In the genomic region with DNA sequence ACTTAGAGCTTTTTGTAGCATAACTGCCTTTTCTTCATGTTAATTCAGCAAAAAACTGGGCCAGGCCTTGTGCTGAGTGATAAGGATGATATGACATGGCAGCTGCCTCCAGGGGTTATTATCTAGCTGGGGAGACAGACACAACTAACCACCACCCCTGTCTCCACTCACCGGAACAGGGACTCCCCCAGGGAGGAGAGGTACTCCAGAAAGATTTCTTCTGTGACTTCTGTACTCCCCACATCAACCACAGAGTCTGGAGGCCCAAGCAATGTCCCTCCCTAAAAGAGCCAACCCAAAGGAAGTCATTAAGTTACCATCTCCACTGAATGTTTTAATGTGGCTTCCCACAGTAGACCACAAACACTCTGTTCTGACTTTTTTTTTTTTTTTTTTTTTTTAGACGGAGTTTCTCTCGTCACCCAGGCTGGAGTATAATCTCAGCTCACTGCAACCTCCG, we compare ENCODE assay signal across 1 cellular context.
TF ChIP-seq lines count a peak whose summit lies in the region.

No MANE protein-coding gene starts in this region.

TF ChIP-seq in GM12878, 131 proteins besides CTCF, POLR2A, EP300 and RAD21 (continued from another document and continues in another):
- TF ChIP-seq, protein P1, sequence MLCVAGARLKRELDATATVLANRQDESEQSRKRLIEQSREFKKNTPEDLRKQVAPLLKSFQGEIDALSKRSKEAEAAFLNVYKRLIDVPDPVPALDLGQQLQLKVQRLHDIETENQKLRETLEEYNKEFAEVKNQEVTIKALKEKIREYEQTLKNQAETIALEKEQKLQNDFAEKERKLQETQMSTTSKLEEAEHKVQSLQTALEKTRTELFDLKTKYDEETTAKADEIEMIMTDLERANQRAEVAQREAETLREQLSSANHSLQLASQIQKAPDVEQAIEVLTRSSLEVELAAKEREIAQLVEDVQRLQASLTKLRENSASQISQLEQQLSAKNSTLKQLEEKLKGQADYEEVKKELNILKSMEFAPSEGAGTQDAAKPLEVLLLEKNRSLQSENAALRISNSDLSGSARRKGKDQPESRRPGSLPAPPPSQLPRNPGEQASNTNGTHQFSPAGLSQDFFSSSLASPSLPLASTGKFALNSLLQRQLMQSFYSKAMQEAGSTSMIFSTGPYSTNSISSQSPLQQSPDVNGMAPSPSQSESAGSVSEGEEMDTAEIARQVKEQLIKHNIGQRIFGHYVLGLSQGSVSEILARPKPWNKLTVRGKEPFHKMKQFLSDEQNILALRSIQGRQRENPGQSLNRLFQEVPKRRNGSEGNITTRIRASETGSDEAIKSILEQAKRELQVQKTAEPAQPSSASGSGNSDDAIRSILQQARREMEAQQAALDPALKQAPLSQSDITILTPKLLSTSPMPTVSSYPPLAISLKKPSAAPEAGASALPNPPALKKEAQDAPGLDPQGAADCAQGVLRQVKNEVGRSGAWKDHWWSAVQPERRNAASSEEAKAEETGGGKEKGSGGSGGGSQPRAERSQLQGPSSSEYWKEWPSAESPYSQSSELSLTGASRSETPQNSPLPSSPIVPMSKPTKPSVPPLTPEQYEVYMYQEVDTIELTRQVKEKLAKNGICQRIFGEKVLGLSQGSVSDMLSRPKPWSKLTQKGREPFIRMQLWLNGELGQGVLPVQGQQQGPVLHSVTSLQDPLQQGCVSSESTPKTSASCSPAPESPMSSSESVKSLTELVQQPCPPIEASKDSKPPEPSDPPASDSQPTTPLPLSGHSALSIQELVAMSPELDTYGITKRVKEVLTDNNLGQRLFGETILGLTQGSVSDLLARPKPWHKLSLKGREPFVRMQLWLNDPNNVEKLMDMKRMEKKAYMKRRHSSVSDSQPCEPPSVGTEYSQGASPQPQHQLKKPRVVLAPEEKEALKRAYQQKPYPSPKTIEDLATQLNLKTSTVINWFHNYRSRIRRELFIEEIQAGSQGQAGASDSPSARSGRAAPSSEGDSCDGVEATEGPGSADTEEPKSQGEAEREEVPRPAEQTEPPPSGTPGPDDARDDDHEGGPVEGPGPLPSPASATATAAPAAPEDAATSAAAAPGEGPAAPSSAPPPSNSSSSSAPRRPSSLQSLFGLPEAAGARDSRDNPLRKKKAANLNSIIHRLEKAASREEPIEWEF (IDR thresholded peaks at IDR 0.05; ENCODE audit: insufficient replicate concordance, low read depth, low read length) = no peak
- TF ChIP-seq SIX5 (IDR thresholded peaks at IDR 0.05; ENCODE audit: low read depth, low read length, severe bottlenecking) = no peak
- TF ChIP-seq CEBPZ (IDR thresholded peaks at IDR 0.05; ENCODE audit: low read depth, low read length) = no peak
- no peak for TF ChIP-seq ESRRA (IDR thresholded peaks at IDR 0.05; ENCODE audit: low read length)
- TF ChIP-seq MLLT1 (IDR thresholded peaks at IDR 0.05) = peak; percentile 99
- no peak for TF ChIP-seq SMAD5 (IDR thresholded peaks at IDR 0.05; ENCODE audit: low read depth)
- peak; percentile 91 for TF ChIP-seq EED (IDR thresholded peaks at IDR 0.05; ENCODE audit: low read depth)
- TF ChIP-seq SREBF1 (IDR thresholded peaks at IDR 0.05; ENCODE audit: low read length) = no peak
- peak; percentile 96 for TF ChIP-seq TBL1XR1 (IDR thresholded peaks at IDR 0.05; ENCODE audit: low read depth, low read length)
- TF ChIP-seq BMI1 (IDR thresholded peaks at IDR 0.05; ENCODE audit: borderline replicate concordance) = no peak
- TF ChIP-seq PML (IDR thresholded peaks at IDR 0.05; ENCODE audit: low read length) = peak; percentile 88
- no peak for TF ChIP-seq FOS (IDR thresholded peaks at IDR 0.05; ENCODE audit: borderline replicate concordance, extremely low read depth, insufficient read length)
- TF ChIP-seq, protein P2, sequence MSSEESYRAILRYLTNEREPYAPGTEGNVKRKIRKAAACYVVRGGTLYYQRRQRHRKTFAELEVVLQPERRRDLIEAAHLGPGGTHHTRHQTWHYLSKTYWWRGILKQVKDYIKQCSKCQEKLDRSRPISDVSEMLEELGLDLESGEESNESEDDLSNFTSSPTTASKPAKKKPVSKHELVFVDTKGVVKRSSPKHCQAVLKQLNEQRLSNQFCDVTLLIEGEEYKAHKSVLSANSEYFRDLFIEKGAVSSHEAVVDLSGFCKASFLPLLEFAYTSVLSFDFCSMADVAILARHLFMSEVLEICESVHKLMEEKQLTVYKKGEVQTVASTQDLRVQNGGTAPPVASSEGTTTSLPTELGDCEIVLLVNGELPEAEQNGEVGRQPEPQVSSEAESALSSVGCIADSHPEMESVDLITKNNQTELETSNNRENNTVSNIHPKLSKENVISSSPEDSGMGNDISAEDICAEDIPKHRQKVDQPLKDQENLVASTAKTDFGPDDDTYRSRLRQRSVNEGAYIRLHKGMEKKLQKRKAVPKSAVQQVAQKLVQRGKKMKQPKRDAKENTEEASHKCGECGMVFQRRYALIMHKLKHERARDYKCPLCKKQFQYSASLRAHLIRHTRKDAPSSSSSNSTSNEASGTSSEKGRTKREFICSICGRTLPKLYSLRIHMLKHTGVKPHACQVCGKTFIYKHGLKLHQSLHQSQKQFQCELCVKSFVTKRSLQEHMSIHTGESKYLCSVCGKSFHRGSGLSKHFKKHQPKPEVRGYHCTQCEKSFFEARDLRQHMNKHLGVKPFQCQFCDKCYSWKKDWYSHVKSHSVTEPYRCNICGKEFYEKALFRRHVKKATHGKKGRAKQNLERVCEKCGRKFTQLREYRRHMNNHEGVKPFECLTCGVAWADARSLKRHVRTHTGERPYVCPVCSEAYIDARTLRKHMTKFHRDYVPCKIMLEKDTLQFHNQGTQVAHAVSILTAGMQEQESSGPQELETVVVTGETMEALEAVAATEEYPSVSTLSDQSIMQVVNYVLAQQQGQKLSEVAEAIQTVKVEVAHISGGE (CRISPR knock-in tag; IDR thresholded peaks at IDR 0.05) = no peak
- no peak for TF ChIP-seq PBX3 (IDR thresholded peaks at IDR 0.05; ENCODE audit: insufficient replicate concordance, low read depth, low read length)
- no peak for TF ChIP-seq RELA (IDR thresholded peaks at IDR 0.05; ENCODE audit: borderline replicate concordance, partially characterized antibody)
- TF ChIP-seq BCLAF1 (IDR thresholded peaks at IDR 0.05) = no peak
- TF ChIP-seq SMAD1 (IDR thresholded peaks at IDR 0.05; ENCODE audit: low read depth, partially characterized antibody) = no peak
- no peak for TF ChIP-seq KDM1A (IDR thresholded peaks at IDR 0.05; ENCODE audit: borderline replicate concordance)
- no peak for TF ChIP-seq STAT3 (IDR thresholded peaks at IDR 0.05; ENCODE audit: low read depth, low read length)
- TF ChIP-seq, protein P3, sequence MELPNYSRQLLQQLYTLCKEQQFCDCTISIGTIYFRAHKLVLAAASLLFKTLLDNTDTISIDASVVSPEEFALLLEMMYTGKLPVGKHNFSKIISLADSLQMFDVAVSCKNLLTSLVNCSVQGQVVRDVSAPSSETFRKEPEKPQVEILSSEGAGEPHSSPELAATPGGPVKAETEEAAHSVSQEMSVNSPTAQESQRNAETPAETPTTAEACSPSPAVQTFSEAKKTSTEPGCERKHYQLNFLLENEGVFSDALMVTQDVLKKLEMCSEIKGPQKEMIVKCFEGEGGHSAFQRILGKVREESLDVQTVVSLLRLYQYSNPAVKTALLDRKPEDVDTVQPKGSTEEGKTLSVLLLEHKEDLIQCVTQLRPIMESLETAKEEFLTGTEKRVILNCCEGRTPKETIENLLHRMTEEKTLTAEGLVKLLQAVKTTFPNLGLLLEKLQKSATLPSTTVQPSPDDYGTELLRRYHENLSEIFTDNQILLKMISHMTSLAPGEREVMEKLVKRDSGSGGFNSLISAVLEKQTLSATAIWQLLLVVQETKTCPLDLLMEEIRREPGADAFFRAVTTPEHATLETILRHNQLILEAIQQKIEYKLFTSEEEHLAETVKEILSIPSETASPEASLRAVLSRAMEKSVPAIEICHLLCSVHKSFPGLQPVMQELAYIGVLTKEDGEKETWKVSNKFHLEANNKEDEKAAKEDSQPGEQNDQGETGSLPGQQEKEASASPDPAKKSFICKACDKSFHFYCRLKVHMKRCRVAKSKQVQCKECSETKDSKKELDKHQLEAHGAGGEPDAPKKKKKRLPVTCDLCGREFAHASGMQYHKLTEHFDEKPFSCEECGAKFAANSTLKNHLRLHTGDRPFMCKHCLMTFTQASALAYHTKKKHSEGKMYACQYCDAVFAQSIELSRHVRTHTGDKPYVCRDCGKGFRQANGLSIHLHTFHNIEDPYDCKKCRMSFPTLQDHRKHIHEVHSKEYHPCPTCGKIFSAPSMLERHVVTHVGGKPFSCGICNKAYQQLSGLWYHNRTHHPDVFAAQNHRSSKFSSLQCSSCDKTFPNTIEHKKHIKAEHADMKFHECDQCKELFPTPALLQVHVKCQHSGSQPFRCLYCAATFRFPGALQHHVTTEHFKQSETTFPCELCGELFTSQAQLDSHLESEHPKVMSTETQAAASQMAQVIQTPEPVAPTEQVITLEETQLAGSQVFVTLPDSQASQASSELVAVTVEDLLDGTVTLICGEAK (IDR thresholded peaks at IDR 0.05; ENCODE audit: borderline replicate concordance) = no peak
- no peak for TF ChIP-seq ZNF24 (IDR thresholded peaks at IDR 0.05)
- TF ChIP-seq RELB (IDR thresholded peaks at IDR 0.05; ENCODE audit: low read depth) = peak; percentile 80
- no peak for TF ChIP-seq STAT1 (conservative IDR thresholded peaks at IDR 0.05)
- no peak for TF ChIP-seq CHD2 (IDR thresholded peaks at IDR 0.05; ENCODE audit: borderline replicate concordance, low read depth, low read length)
- TF ChIP-seq TCF12 (IDR thresholded peaks at IDR 0.05; ENCODE audit: low read depth, low read length) = no peak
- no peak for TF ChIP-seq CBX3 (IDR thresholded peaks at IDR 0.05; ENCODE audit: borderline replicate concordance, low read depth)
- peak; percentile 79 for TF ChIP-seq CREM (IDR thresholded peaks at IDR 0.05; ENCODE audit: low read depth)
